ENCODE assay signal across 34 cellular contexts in the genomic region with DNA sequence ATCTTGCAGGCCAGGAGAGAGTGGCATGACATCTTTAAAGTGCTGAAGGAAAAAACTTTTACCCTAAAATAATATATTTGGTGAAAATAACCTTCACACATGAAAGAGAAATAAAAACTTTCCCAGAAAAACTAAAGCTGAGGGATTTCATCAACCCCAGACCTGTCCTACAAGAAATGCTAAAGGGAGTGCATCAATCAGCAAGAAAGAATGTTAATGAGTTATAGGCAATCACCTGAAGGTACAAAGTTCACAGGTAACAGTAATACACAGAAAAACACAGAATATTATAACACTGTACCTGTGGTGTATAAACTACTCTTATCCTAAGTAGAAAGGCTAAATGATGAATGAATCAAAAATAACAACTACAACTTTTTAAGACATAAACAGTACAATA.
"Had no signal": no experiment of that assay in that cellular context is flagged by ENCODE, and none has a peak within 500 bp of the region (broad histone marks: within the 10 kb centered on the region; RNA-seq: fewer than 3 reads in every experiment).

No MANE protein-coding gene starts in this region.

- ATAC-seq: activated CD8-positive, alpha-beta T cell treated with anti-CD3 and anti-CD28 coated beads for 36 hours; activated naive CD4-positive, alpha-beta T cell treated with anti-CD3 and anti-CD28 coated beads, Interleukin-2, amount 50 U/mL, for 72 hours; activated T-cell treated with anti-CD3 and anti-CD28 coated beads, Interleukin-2, amount 50 U/mL, for 4 hours; activated T-cell treated with anti-CD3 and anti-CD28 coated beads, Interleukin-2, amount 50 U/mL, for 72 hours; activated T-helper 17 cell treated with anti-CD3 and anti-CD28 coated beads, Interleukin-2, amount 50 U/mL, for 72 hours; body of pancreas had no signal

- FAIRE-seq: astrocyte, TTC549 had no signal

- H3K4me3 ChIP-seq: adrenal gland, body of pancreas, breast epithelium had no signal

- H3K27ac ChIP-seq: adrenal gland, body of pancreas, brain microvascular endothelial cell, breast epithelium, VCaP had no signal

- H3K9me3 ChIP-seq: body of pancreas had no signal

- DNase-seq: activated B cell treated with CpG ODN at 0.5 μM for 24 hours; activated CD4-positive, alpha-beta memory T cell treated with anti-CD3 and anti-CD28 coated beads for 36 hours; activated CD4-positive, alpha-beta T cell treated with anti-CD3 and anti-CD28 coated beads for 4 hours; activated CD4-positive, alpha-beta T cell treated with anti-CD3 and anti-CD28 coated beads, Interleukin-2, amount 10 ng/mL, durations not matched to agents 24 days and 14 days; activated CD4-positive, alpha-beta T cell treated with anti-CD3 and anti-CD28 coated beads, Interleukin-2, amount 50 U/mL, for 1 hour; activated CD4-positive, alpha-beta T cell treated with anti-CD3 and anti-CD28 coated beads, Interleukin-2, amount 50 U/mL, for 4 hours; activated CD4-positive, CD25-positive, alpha-beta regulatory T cell treated with anti-CD3 and anti-CD28 coated beads, Interleukin-2, amount 50 U/mL, for 72 hours; activated CD8-positive, alpha-beta memory T cell treated with anti-CD3 and anti-CD28 coated beads, Interleukin-2, amount 50 U/mL, for 4 hours; activated CD8-positive, alpha-beta T cell treated with anti-CD3 and anti-CD28 coated beads for 36 hours; activated effector memory CD4-positive, alpha-beta T cell treated with anti-CD3 and anti-CD28 coated beads, Interleukin-2, amount 50 U/mL, for 16 hours; activated gamma-delta T cell treated with Interleukin-2 at 50 U/mL for 16 hours; activated naive CD4-positive, alpha-beta T cell; activated naive CD4-positive, alpha-beta T cell treated with anti-CD3 and anti-CD28 coated beads for 36 hours; activated naive CD4-positive, alpha-beta T cell treated with anti-CD3 and anti-CD28 coated beads, Interleukin-2, amount 50 U/mL, for 16 hours; activated naive CD8-positive, alpha-beta T cell treated with anti-CD3 and anti-CD28 coated beads for 36 hours; activated T-cell treated with anti-CD3 and anti-CD28 coated beads for 4 hours; activated T-cell treated with anti-CD3 and anti-CD28 coated beads, Interleukin-2, amount 50 U/mL, for 1 hour; activated T-cell treated with anti-CD3 and anti-CD28 coated beads, Interleukin-2, amount 50 U/mL, for 4 hours; activated T-cell treated with anti-CD3 and anti-CD28 coated beads, Interleukin-2, amount 50 U/mL, for 72 hours; adrenal gland; amniotic stem cell; aorta; body of pancreas; brain microvascular endothelial cell; central memory CD4-positive, alpha-beta T cell; T-helper 1 cell; T-helper 2 cell; T-helper 9 cell had no signal

- H3K27me3 ChIP-seq: adrenal gland, body of pancreas, brain microvascular endothelial cell, breast epithelium had no signal

- H3K4me1 ChIP-seq: adrenal gland, body of pancreas, breast epithelium had no signal

- H3K36me3 ChIP-seq: adrenal gland, brain microvascular endothelial cell, breast epithelium had no signal
